ENCODE assay signal across 8 cellular contexts in genomic region chr19:41324921-41325639, GRCh38.
DNase-seq lines count a peak whose midpoint lies in the region; ATAC-seq and TF ChIP-seq lines count a peak whose summit lies in the region.

No MANE protein-coding gene starts in this region.

- H3K36me3 ChIP-seq in SK-N-MC (ENCODE audit: insufficient read depth, low read length), result peaks cover 12% of the 10 kb centered on the region; the same call in 1 of the 2 replicates
- peaks cover 12 to 50% of the 10 kb centered on the region in 2 donors for H3K36me3 ChIP-seq in muscle layer of duodenum (ENCODE audit: control insufficient read depth in 1 of 2, insufficient read depth in 2 of 2, low read length in 2 of 2)

- H3K27me3 ChIP-seq in muscle layer of duodenum (ENCODE audit: low read depth, low read length), result no peaks in the 10 kb centered on the region

- no peak for DNase-seq in SK-N-MC (ENCODE audit: low read depth, low spot score)
- no peak for DNase-seq in epithelial cell of prostate (ENCODE audit: low read depth, low spot score)
- DNase-seq in activated effector memory CD4-positive, alpha-beta T cell treated with anti-CD3 and anti-CD28 coated beads, Interleukin-2, amount 50 U/mL, for 16 hours, result no peak
- DNase-seq in NCI-H1694 treated with DMSO at 0.1 percent for 48 hours (lab: John Stamatoyannopoulos, UW), result no peak

- H3K9me3 ChIP-seq in SK-N-MC (ENCODE audit: low read depth, low read length) (no peaks in the 10 kb centered on the region), muscle layer of duodenum (ENCODE audit: control insufficient read depth in 1 of 2, low read length in 2 of 2) (no peaks in the 10 kb centered on the region)

- peaks cover 30 to 64% of the 10 kb centered on the region in 2 donors for H3K4me1 ChIP-seq in muscle layer of duodenum (ENCODE audit: control insufficient read depth in 1 of 2, insufficient read depth in 2 of 2, low read length in 2 of 2)

- H3K4me3 ChIP-seq in SK-N-MC, result no peak overlapping the region
- H3K4me3 ChIP-seq in muscle layer of duodenum (ENCODE audit: low read depth in 1 of 2, low read length in 2 of 2), result peak overlapping the region; percentile 7 to 32

- peak overlapping the region; percentile 88; the same call in 1 of the 2 replicates for H3K27ac ChIP-seq in SK-N-MC
- peak overlapping the region; percentile 76 for H3K27ac ChIP-seq in epithelial cell of prostate
- H3K27ac ChIP-seq in muscle layer of duodenum (ENCODE audit: low read length), result peak overlapping the region; percentile 70

- ATAC-seq in GM18505 (IDR thresholded peaks at IDR 0.05; ENCODE audit: unreplicated experiment), result no peak
- ATAC-seq in HG03097 (IDR thresholded peaks at IDR 0.05; ENCODE audit: low FRiP score, unreplicated experiment), result no peak
- no peak for ATAC-seq in HG02798 (IDR thresholded peaks at IDR 0.05; ENCODE audit: poor library complexity, unreplicated experiment)

- peak; percentile 33 for TF ChIP-seq POLR2A in GM18505 (IDR thresholded peaks at IDR 0.05; ENCODE audit: borderline replicate concordance, extremely low read depth, insufficient read depth, insufficient read length)

- no peak overlapping the region for H3K9ac ChIP-seq in SK-N-MC (ENCODE audit: insufficient read length)
